ENCODE assay signal across 8 cellular contexts in the genomic region with DNA sequence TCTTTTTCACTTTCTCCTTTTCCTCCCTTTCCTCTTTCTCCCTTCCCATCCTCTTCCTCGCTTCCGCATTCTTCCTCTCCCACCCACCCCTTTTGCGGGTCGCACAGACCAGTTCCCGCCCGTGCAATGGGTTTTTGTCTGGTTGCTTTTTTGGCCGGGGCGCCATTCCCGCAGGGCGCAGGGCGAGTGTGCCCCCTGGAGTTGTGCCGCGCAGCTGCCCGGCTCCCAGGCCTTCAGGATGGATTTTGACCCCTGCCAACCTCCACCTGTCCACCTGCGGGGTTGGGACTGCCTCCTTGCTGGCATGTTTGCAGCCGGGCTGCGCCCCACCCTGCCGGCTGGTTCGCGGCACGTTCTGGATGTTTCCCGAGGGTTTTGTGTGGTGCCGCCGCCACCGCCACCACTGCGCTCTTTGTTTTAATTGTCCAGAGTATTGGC. TPM values are rescaled to one million over a fixed set of nuclear protein-coding genes. Genes with fewer than 3 reads are reported as not detected.
DNase-seq lines count a peak whose midpoint lies in the region; ATAC-seq and TF ChIP-seq lines count a peak whose summit lies in the region.

No MANE protein-coding gene starts in this region.

- BruUV-seq in OCI-LY7 (replicated peaks; lab: Mats Ljungman, UMichigan), result no TSS peak

- H3K36me3 ChIP-seq in OCI-LY7 (ENCODE audit: insufficient read depth, low read length) (peaks cover 44% of the 10 kb centered on the region), mucosa of stomach (ENCODE audit: control insufficient read depth, insufficient read depth, low read length) (no peaks in the 10 kb centered on the region)

- POLR2A ChIA-PET in OCI-LY7 (lab: Charles Lee), result interaction anchor here (0.6 to 4.1 kb wide), 8 partner anchors 9 to 966 kb away, joined by 3 to 134 read pairs (median 14); partner anchors contain the start of gene SMIM20

- H3K9me2 ChIP-seq in OCI-LY7 (ENCODE audit: insufficient read depth, low read length), result no peaks in the 10 kb centered on the region

- TF ChIP-seq CTCF in GM10266 (IDR thresholded peaks at IDR 0.05; ENCODE audit: control insufficient read depth, insufficient read depth, low read depth, missing control alignments) (peak; percentile 38), OCI-LY7 (conservative IDR thresholded peaks at IDR 0.05; ENCODE audit: low read length) (peak; percentile 76)

- H3K4me1 ChIP-seq in OCI-LY7 (ENCODE audit: insufficient read depth, low read length, poor library complexity, severe bottlenecking) (peaks cover 69% of the 10 kb centered on the region), mucosa of stomach (ENCODE audit: control insufficient read depth, insufficient read depth, low read length) (peaks cover 42% of the 10 kb centered on the region)

- peaks cover 91% of the 10 kb centered on the region for H3K79me2 ChIP-seq in OCI-LY7 (ENCODE audit: insufficient read depth, low read depth, low read length)

- peaks cover 8% of the 10 kb centered on the region; the same call in 1 of the 2 replicates for H4K20me1 ChIP-seq in OCI-LY7 (ENCODE audit: insufficient read depth, low read length)

- peak overlapping the region; percentile 99 for H3K27ac ChIP-seq in OCI-LY7 (ENCODE audit: low read depth, low read length, poor library complexity, severe bottlenecking)

- peak overlapping the region; percentile 69 for H3K9ac ChIP-seq in mucosa of stomach (ENCODE audit: low read length)

- CTCF ChIA-PET in OCI-LY7 (lab: Charles Lee; ENCODE audit: unreplicated experiment), result interaction anchor here (1.0 kb wide), 1 partner anchor 8 kb away, joined by 3 read pairs; no protein-coding TSS in a partner anchor

- DNase-seq in GM10266 (ENCODE audit: extremely low spot score), result no peak
- peak; percentile 54 for DNase-seq in OCI-LY7 (ENCODE audit: low spot score)
- DNase-seq in ecto neural progenitor cell (ENCODE audit: low spot score), result peak; percentile 69
- DNase-seq in AG20443 (ENCODE audit: low spot score), result no peak
- no peak for DNase-seq in SKM-1 (lab: John Stamatoyannopoulos, UW; ENCODE audit: unreplicated experiment)

- ATAC-seq in GM18498 (IDR thresholded peaks at IDR 0.05; ENCODE audit: unreplicated experiment) (no peak), HG02852 (IDR thresholded peaks at IDR 0.05; ENCODE audit: unreplicated experiment) (no peak)

- intact Hi-C loops in OCI-LY7 (cut with micrococcal nuclease; ENCODE audit: unreplicated experiment), result loop anchor here (5.0 kb wide), 1 partner anchor 964 kb away; no protein-coding TSS in a partner anchor

- no peaks in the 10 kb centered on the region for H3K27me3 ChIP-seq in mucosa of stomach (ENCODE audit: control insufficient read depth, insufficient read depth, low read length)

- H3K9me3 ChIP-seq in OCI-LY7 (ENCODE audit: low read length) (no peaks in the 10 kb centered on the region), mucosa of stomach (ENCODE audit: control insufficient read depth, low read length) (no peaks in the 10 kb centered on the region)

- peak overlapping the region; percentile 75 for H3K4me3 ChIP-seq in OCI-LY7 (ENCODE audit: low read depth, low read length, poor library complexity, severe bottlenecking)
- peak overlapping the region; percentile 62 for H3K4me3 ChIP-seq in mucosa of stomach (ENCODE audit: low read length)

- H3K4me2 ChIP-seq in OCI-LY7 (ENCODE audit: low read length), result peak overlapping the region; percentile 78

- H2AFZ ChIP-seq in OCI-LY7 (ENCODE audit: low read length), result no peak overlapping the region

RNA-seq across cellular contexts. Expression of gene SEL1L3, which starts 0.6 kb away (rescaled TPM):
- 173 and 180 TPM in 2 replicates for total RNA-seq in OCI-LY7 (2014; rRNA removed; shearing (Covaris generic))
- 301 and 313 TPM in 2 replicates for total RNA-seq in OCI-LY7 (2022)

RNA-seq across cellular contexts. Expression of gene SMIM20, which starts 50.7 kb away (rescaled TPM):
- total RNA-seq in OCI-LY7 (2014; rRNA removed; shearing (Covaris generic)), result 33.4 and 44.0 TPM in 2 replicates
- total RNA-seq in OCI-LY7 (2022), result 51.2 and 53.8 TPM in 2 replicates

Comparison
In these comparisons a context has a peak if more than half of its experiments do, and no peak if none do; other contexts are left out.
1. DNase-seq: peak in OCI-LY7 (single experiment) and ecto neural progenitor cell (single experiment); none in GM10266 (single experiment), AG20443 (single experiment) and SKM-1 (single experiment).